Comparison of ENCODE assay signal across 12 cellular contexts in the genomic region with DNA sequence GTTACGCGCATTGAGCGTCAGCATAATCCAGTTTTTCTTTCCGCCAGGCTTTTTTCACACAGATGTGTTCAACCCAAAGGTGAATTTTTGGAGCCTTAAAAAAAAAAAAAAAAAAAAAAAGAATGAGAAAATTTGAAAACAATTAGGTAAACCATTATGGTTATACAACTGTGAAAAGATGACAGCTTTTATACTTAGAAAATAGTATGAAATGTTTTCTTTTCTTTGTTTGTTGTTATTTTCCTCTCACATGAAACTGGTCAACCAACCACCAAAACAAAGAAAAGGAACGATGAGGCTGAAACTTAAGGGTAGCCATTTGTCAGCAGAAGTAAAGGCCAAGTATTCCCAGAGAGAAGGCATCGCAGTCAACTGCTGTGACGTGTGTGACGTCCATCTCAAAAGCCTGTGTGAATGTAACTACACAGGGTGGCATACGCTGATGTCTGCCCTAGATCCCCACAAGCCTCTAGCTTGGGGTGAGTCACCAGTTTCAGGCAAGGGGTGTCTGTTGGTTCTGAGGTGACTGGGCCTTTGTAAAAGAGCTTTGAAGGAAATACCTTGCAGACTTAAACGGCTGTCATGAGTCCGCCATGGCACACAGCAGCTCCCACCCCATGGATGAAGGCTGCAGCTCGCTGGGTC.
DNase-seq lines count a peak whose midpoint lies in the region; ATAC-seq and TF ChIP-seq lines count a peak whose summit lies in the region.
"Had no signal": no experiment of that assay in that cellular context is flagged by ENCODE, and none has a peak within 500 bp of the region (broad histone marks: within the 10 kb centered on the region; RNA-seq: fewer than 3 reads in every experiment).

No MANE protein-coding gene starts in this region.

- peak overlapping the region; percentile 40 for H3K27ac ChIP-seq in layer of hippocampus (ENCODE audit: low read depth, low read length)
- H3K27ac ChIP-seq in substantia nigra (ENCODE audit: low read depth, low read length, poor library complexity, severe bottlenecking): peak overlapping the region; percentile 91
- H3K27ac ChIP-seq in adrenal gland: no peak overlapping the region
- H3K27ac ChIP-seq: Peyer's patch had no signal

- no peak for TF ChIP-seq POLR2A in adrenal gland (IDR thresholded peaks at IDR 0.05)

- H3K9me3 Mint-ChIP-seq in activated naive CD4-positive, alpha-beta T cell treated with anti-CD3 and anti-CD28 coated beads for 36 hours: no peaks in the 10 kb centered on the region
- no peaks in the 10 kb centered on the region for H3K9me3 Mint-ChIP-seq in activated naive CD4-positive, alpha-beta T cell treated with anti-CD3 and anti-CD28 coated beads, Interleukin-2, amount 10 ng/mL, durations not matched to agents 7 days and 5 days
- H3K9me3 Mint-ChIP-seq in activated CD4-positive, alpha-beta memory T cell treated with anti-CD3 and anti-CD28 coated beads, Interleukin-2, amount 10 ng/mL, durations not matched to agents 7 days and 5 days: no peaks in the 10 kb centered on the region
- H3K9me3 Mint-ChIP-seq in naive thymus-derived CD8-positive, alpha-beta T cell: no peaks in the 10 kb centered on the region
- H3K9me3 Mint-ChIP-seq: activated naive CD4-positive, alpha-beta T cell treated with anti-CD3 and anti-CD28 coated beads, Interleukin-2, amount 50 U/mL, for 24 hours had no signal

- no peak for ATAC-seq in naive thymus-derived CD8-positive, alpha-beta T cell
- ATAC-seq in HG02973 (IDR thresholded peaks at IDR 0.05; ENCODE audit: unreplicated experiment): no peak

- no peaks in the 10 kb centered on the region for H3K36me3 ChIP-seq in adrenal gland (replicated peaks in 1 of 2)
- H3K36me3 ChIP-seq: Peyer's patch had no signal

- TF ChIP-seq CTCF in adrenal gland (IDR thresholded peaks at IDR 0.05): no peak

- POLR2A ChIA-PET in activated CD4-positive, alpha-beta memory T cell treated with anti-CD3 and anti-CD28 coated beads, Interleukin-2, amount 10 ng/mL, durations not matched to agents 7 days and 5 days (lab: Charles Lee): interaction anchor here (1.9 kb wide), 1 partner anchor 48 kb away, joined by 6 read pairs; no protein-coding TSS in a partner anchor
- POLR2A ChIA-PET in naive thymus-derived CD8-positive, alpha-beta T cell (lab: Charles Lee): interaction anchor here (0.7 kb wide), 1 partner anchor 48 kb away, joined by 5 read pairs; no protein-coding TSS in a partner anchor

- H3K27me3 Mint-ChIP-seq in activated naive CD4-positive, alpha-beta T cell treated with anti-CD3 and anti-CD28 coated beads for 36 hours (ENCODE audit: low read depth): no peaks in the 10 kb centered on the region
- H3K27me3 Mint-ChIP-seq in activated naive CD4-positive, alpha-beta T cell treated with anti-CD3 and anti-CD28 coated beads, Interleukin-2, amount 10 ng/mL, durations not matched to agents 7 days and 5 days: no peaks in the 10 kb centered on the region
- H3K27me3 Mint-ChIP-seq in activated CD4-positive, alpha-beta memory T cell treated with anti-CD3 and anti-CD28 coated beads, Interleukin-2, amount 10 ng/mL, durations not matched to agents 7 days and 5 days: no peaks in the 10 kb centered on the region
- no peaks in the 10 kb centered on the region for H3K27me3 Mint-ChIP-seq in naive thymus-derived CD8-positive, alpha-beta T cell
- H3K27me3 Mint-ChIP-seq: activated naive CD4-positive, alpha-beta T cell treated with anti-CD3 and anti-CD28 coated beads, Interleukin-2, amount 50 U/mL, for 24 hours; B cell had no signal

- peak; percentile 34 for DNase-seq in activated naive CD4-positive, alpha-beta T cell treated with anti-CD3 and anti-CD28 coated beads for 36 hours
- no peak for DNase-seq in activated naive CD4-positive, alpha-beta T cell treated with anti-CD3 and anti-CD28 coated beads, Interleukin-2, amount 10 ng/mL, durations not matched to agents 7 days and 5 days
- DNase-seq in activated CD4-positive, alpha-beta memory T cell treated with anti-CD3 and anti-CD28 coated beads, Interleukin-2, amount 10 ng/mL, durations not matched to agents 7 days and 5 days: peak; percentile 51
- no peak for DNase-seq in substantia nigra (lab: John Stamatoyannopoulos, UW)
- no peak for DNase-seq in adrenal gland
- no peak for DNase-seq in naive thymus-derived CD8-positive, alpha-beta T cell
- DNase-seq: NCI-H2171 treated with DMSO at 0.1 percent for 48 hours, Peyer's patch had no signal

- no peak overlapping the region for H3K4me3 Mint-ChIP-seq in activated naive CD4-positive, alpha-beta T cell treated with anti-CD3 and anti-CD28 coated beads for 36 hours
- H3K4me3 Mint-ChIP-seq in activated naive CD4-positive, alpha-beta T cell treated with anti-CD3 and anti-CD28 coated beads, Interleukin-2, amount 10 ng/mL, durations not matched to agents 7 days and 5 days: no peak overlapping the region
- H3K4me3 Mint-ChIP-seq in activated CD4-positive, alpha-beta memory T cell treated with anti-CD3 and anti-CD28 coated beads, Interleukin-2, amount 10 ng/mL, durations not matched to agents 7 days and 5 days: no peak overlapping the region
- H3K4me3 Mint-ChIP-seq in naive thymus-derived CD8-positive, alpha-beta T cell: no peak overlapping the region
- H3K4me3 Mint-ChIP-seq: activated naive CD4-positive, alpha-beta T cell treated with anti-CD3 and anti-CD28 coated beads, Interleukin-2, amount 50 U/mL, for 24 hours; B cell had no signal

- no peaks in the 10 kb centered on the region for H3K9me3 ChIP-seq in adrenal gland (replicated peaks in 1 of 3)
- H3K9me3 ChIP-seq: Peyer's patch had no signal

- H3K36me3 Mint-ChIP-seq in activated naive CD4-positive, alpha-beta T cell treated with anti-CD3 and anti-CD28 coated beads for 36 hours (ENCODE audit: low read depth): no peaks in the 10 kb centered on the region
- no peaks in the 10 kb centered on the region for H3K36me3 Mint-ChIP-seq in activated naive CD4-positive, alpha-beta T cell treated with anti-CD3 and anti-CD28 coated beads, Interleukin-2, amount 10 ng/mL, durations not matched to agents 7 days and 5 days
- no peaks in the 10 kb centered on the region for H3K36me3 Mint-ChIP-seq in activated CD4-positive, alpha-beta memory T cell treated with anti-CD3 and anti-CD28 coated beads, Interleukin-2, amount 10 ng/mL, durations not matched to agents 7 days and 5 days (ENCODE audit: low read depth)
- no peaks in the 10 kb centered on the region for H3K36me3 Mint-ChIP-seq in naive thymus-derived CD8-positive, alpha-beta T cell
- H3K36me3 Mint-ChIP-seq: activated naive CD4-positive, alpha-beta T cell treated with anti-CD3 and anti-CD28 coated beads, Interleukin-2, amount 50 U/mL, for 24 hours had no signal

- no peaks in the 10 kb centered on the region for H3K4me1 Mint-ChIP-seq in activated naive CD4-positive, alpha-beta T cell treated with anti-CD3 and anti-CD28 coated beads for 36 hours (ENCODE audit: low read depth)
- peaks cover 2% of the 10 kb centered on the region for H3K4me1 Mint-ChIP-seq in activated naive CD4-positive, alpha-beta T cell treated with anti-CD3 and anti-CD28 coated beads, Interleukin-2, amount 10 ng/mL, durations not matched to agents 7 days and 5 days
- peaks cover 17% of the 10 kb centered on the region for H3K4me1 Mint-ChIP-seq in activated CD4-positive, alpha-beta memory T cell treated with anti-CD3 and anti-CD28 coated beads, Interleukin-2, amount 10 ng/mL, durations not matched to agents 7 days and 5 days
- H3K4me1 Mint-ChIP-seq in naive thymus-derived CD8-positive, alpha-beta T cell: peaks cover 0 to 6% (median under 1%) of the 10 kb centered on the region in 4 donors
- H3K4me1 Mint-ChIP-seq: activated naive CD4-positive, alpha-beta T cell treated with anti-CD3 and anti-CD28 coated beads, Interleukin-2, amount 50 U/mL, for 24 hours; B cell had no signal

- CTCF ChIA-PET in activated naive CD4-positive, alpha-beta T cell treated with anti-CD3 and anti-CD28 coated beads for 36 hours (lab: Charles Lee): no interaction called here
- CTCF ChIA-PET in activated naive CD4-positive, alpha-beta T cell treated with anti-CD3 and anti-CD28 coated beads, Interleukin-2, amount 10 ng/mL, durations not matched to agents 7 days and 5 days (lab: Charles Lee): no interaction called here
- CTCF ChIA-PET in activated CD4-positive, alpha-beta memory T cell treated with anti-CD3 and anti-CD28 coated beads, Interleukin-2, amount 10 ng/mL, durations not matched to agents 7 days and 5 days (lab: Charles Lee): interaction anchor here (0.6 kb wide), 1 partner anchor 24 kb away, joined by 3 read pairs; no protein-coding TSS in a partner anchor

- intact Hi-C loops in activated naive CD4-positive, alpha-beta T cell treated with anti-CD3 and anti-CD28 coated beads for 36 hours (cut with micrococcal nuclease): no loop called here
- intact Hi-C loops in adrenal gland (cut with DNase I): loop anchor here in 1 of 2 donors (5.0 kb wide), 1 partner anchor 52 kb away; no protein-coding TSS in a partner anchor

- no peaks in the 10 kb centered on the region for H3K27me3 ChIP-seq in layer of hippocampus (ENCODE audit: control insufficient read depth, insufficient read depth, low read length)
- H3K27me3 ChIP-seq in adrenal gland: no peaks in the 10 kb centered on the region
- H3K27me3 ChIP-seq: Peyer's patch had no signal

- H3K4me1 ChIP-seq in adrenal gland (replicated peaks in 1 of 2): peaks cover 0 to 27% of the 10 kb centered on the region in 2 donors

- no peak overlapping the region for H3K27ac Mint-ChIP-seq in activated naive CD4-positive, alpha-beta T cell treated with anti-CD3 and anti-CD28 coated beads for 36 hours
- no peak overlapping the region for H3K27ac Mint-ChIP-seq in activated naive CD4-positive, alpha-beta T cell treated with anti-CD3 and anti-CD28 coated beads, Interleukin-2, amount 10 ng/mL, durations not matched to agents 7 days and 5 days
- H3K27ac Mint-ChIP-seq in activated CD4-positive, alpha-beta memory T cell treated with anti-CD3 and anti-CD28 coated beads, Interleukin-2, amount 10 ng/mL, durations not matched to agents 7 days and 5 days: no peak overlapping the region
- H3K27ac Mint-ChIP-seq in naive thymus-derived CD8-positive, alpha-beta T cell: no peak overlapping the region
- H3K27ac Mint-ChIP-seq: activated naive CD4-positive, alpha-beta T cell treated with anti-CD3 and anti-CD28 coated beads, Interleukin-2, amount 50 U/mL, for 24 hours; B cell had no signal

- no peak overlapping the region for H3K4me3 ChIP-seq in adrenal gland
- H3K4me3 ChIP-seq: Peyer's patch had no signal

- 91 to 97% (median 94%) methylated on average over 11 to 12 of the region's 12 CpGs for WGBS in adrenal gland, 4 donors

Comparison
In these comparisons a context has a peak if more than half of its experiments do, and no peak if none do; other contexts are left out.
1. DNase-seq: peak in activated naive CD4-positive, alpha-beta T cell treated with anti-CD3 and anti-CD28 coated beads for 36 hours (single experiment) and activated CD4-positive, alpha-beta memory T cell treated with anti-CD3 and anti-CD28 coated beads, Interleukin-2, amount 10 ng/mL, durations not matched to agents 7 days and 5 days (single experiment); none in activated naive CD4-positive, alpha-beta T cell treated with anti-CD3 and anti-CD28 coated beads, Interleukin-2, amount 10 ng/mL, durations not matched to agents 7 days and 5 days (single experiment), substantia nigra (0 of 49), adrenal gland (0 of 7) and naive thymus-derived CD8-positive, alpha-beta T cell (0 of 10).
2. H3K27ac ChIP-seq: peak in layer of hippocampus (single experiment) and substantia nigra (single experiment); none in adrenal gland (0 of 5).